ENCODE assay signal across 20 cellular contexts in the genomic region with DNA sequence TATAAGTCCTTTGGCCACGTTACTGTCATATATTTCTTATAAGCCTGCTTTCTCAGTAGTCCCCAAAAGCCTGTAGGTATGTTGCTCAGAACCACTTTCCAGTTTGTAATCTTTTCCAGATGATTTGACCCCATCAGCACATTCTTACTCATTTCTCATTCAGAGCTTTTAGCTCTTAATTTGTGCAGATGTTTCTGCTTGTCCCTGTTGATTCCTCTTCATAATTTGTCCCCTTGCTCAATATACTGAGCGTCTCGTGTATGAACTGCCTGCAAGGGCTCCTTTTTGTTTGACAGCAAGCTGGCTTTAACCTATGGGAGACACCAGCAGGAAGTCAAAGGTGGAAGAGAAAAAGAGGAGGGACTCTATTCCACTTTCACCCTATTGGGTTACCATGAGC.
DNase-seq lines count a peak whose midpoint lies in the region; ATAC-seq and TF ChIP-seq lines count a peak whose summit lies in the region.
"Had no signal": no experiment of that assay in that cellular context is flagged by ENCODE, and none has a peak within 500 bp of the region (broad histone marks: within the 10 kb centered on the region; RNA-seq: fewer than 3 reads in every experiment).

No MANE protein-coding gene starts in this region.

- no peak overlapping the region for H3K4me3 ChIP-seq in BJ (ENCODE audit: low read depth, low read length)
- H3K4me3 ChIP-seq in GM23338, result no peak overlapping the region
- H3K4me3 ChIP-seq in adipocyte (ENCODE audit: low read length), result no peak overlapping the region
- no peak overlapping the region for H3K4me3 ChIP-seq in neuronal stem cell (ENCODE audit: low read length in 2 of 2)
- no peak overlapping the region for H3K4me3 ChIP-seq in SJCRH30

- no peaks in the 10 kb centered on the region for H3K79me2 ChIP-seq in GM23338 (replicated peaks; ENCODE audit: insufficient read depth)

- H3K9me3 Mint-ChIP-seq in GM23338 (peaks cover 6% of the 10 kb centered on the region; the same call in 2 of the 3 replicates), progenitor cell of endocrine pancreas (ENCODE audit: low read depth) (no peaks in the 10 kb centered on the region)
- H3K9me3 Mint-ChIP-seq: CD4-positive, alpha-beta T cell; IgD-negative memory B cell had no signal

- no peak overlapping the region for H3K18ac ChIP-seq in neuronal stem cell (ENCODE audit: low read length)

- no peaks in the 10 kb centered on the region for H3K4me1 ChIP-seq in GM23338 (ENCODE audit: insufficient read depth)
- H3K4me1 ChIP-seq in adipocyte (ENCODE audit: control insufficient read depth, insufficient read depth, low read length), result peaks cover 59% of the 10 kb centered on the region
- H3K4me1 ChIP-seq in neuronal stem cell (ENCODE audit: control insufficient read depth in 2 of 2, insufficient read depth in 1 of 2, low read depth in 1 of 2, low read length in 2 of 2), result no peaks in the 10 kb centered on the region
- H3K4me1 ChIP-seq in SJCRH30, result no peaks in the 10 kb centered on the region
- H3K4me1 ChIP-seq: BE2C had no signal

- H3F3A ChIP-seq in GM23338 (replicated peaks; ENCODE audit: low read depth), result no peaks in the 10 kb centered on the region

- H3K9ac ChIP-seq in adipocyte (ENCODE audit: low read length) (no peak overlapping the region), neuronal stem cell (ENCODE audit: low read depth, low read length, poor library complexity) (no peak overlapping the region)

- no peaks in the 10 kb centered on the region for H4K20me1 ChIP-seq in GM23338 (replicated peaks; ENCODE audit: insufficient read depth)

- H3K27ac Mint-ChIP-seq in GM23338 (no peak overlapping the region), progenitor cell of endocrine pancreas (no peak overlapping the region)
- H3K27ac Mint-ChIP-seq: CD4-positive, alpha-beta T cell; IgD-negative memory B cell; T-helper 17 cell had no signal

- H3K36me3 ChIP-seq in BJ (ENCODE audit: control insufficient read depth, insufficient read depth, low read length) (no peaks in the 10 kb centered on the region), GM23338 (ENCODE audit: insufficient read depth) (no peaks in the 10 kb centered on the region), adipocyte (ENCODE audit: control insufficient read depth, insufficient read depth, low read length, severe bottlenecking) (no peaks in the 10 kb centered on the region), neuronal stem cell (replicated peaks in 1 of 2; ENCODE audit: control insufficient read depth in 2 of 2, insufficient read depth in 2 of 2, low read length in 2 of 2) (no peaks in the 10 kb centered on the region), SJCRH30 (no peaks in the 10 kb centered on the region)
- H3K36me3 ChIP-seq: BE2C had no signal

- WGBS in neuronal stem cell (ENCODE audit: extremely low coverage in 2 of 2, insufficient read length in 2 of 2, insufficient replicate concordance in 1 of 2), 2 donors, result no CpG with 5 or more reads among the region's 3 CpGs

- H3K9me3 ChIP-seq in adipocyte (ENCODE audit: control insufficient read depth, low read length) (no peaks in the 10 kb centered on the region), neuronal stem cell (replicated peaks in 1 of 2; ENCODE audit: control insufficient read depth in 2 of 2, insufficient read depth in 1 of 2, low read depth in 1 of 2, low read length in 2 of 2) (peaks cover 0 to 2% of the 10 kb centered on the region in 2 donors), SJCRH30 (replicated peaks) (no peaks in the 10 kb centered on the region)
- H3K9me3 ChIP-seq: BE2C had no signal

- no peak overlapping the region for H3K14ac ChIP-seq in neuronal stem cell (ENCODE audit: low read length)

- no peaks in the 10 kb centered on the region for H3K27me3 Mint-ChIP-seq in GM23338 (ENCODE audit: insufficient read depth, low read depth, poor library complexity)
- H3K27me3 Mint-ChIP-seq in progenitor cell of endocrine pancreas, result peaks cover 3% of the 10 kb centered on the region
- H3K27me3 Mint-ChIP-seq: CD4-positive, alpha-beta T cell had no signal

- no peak overlapping the region for H3K23ac ChIP-seq in neuronal stem cell (ENCODE audit: low read depth, low read length, poor library complexity)

- no peak for TF ChIP-seq CTCF in BJ (IDR thresholded peaks at IDR 0.05; ENCODE audit: insufficient read depth, low read depth, low read length)
- TF ChIP-seq CTCF in GM23338 (conservative IDR thresholded peaks at IDR 0.05; ENCODE audit: low read depth in 2 of 2), result no peak
- TF ChIP-seq CTCF in progenitor cell of endocrine pancreas (IDR thresholded peaks at IDR 0.05; ENCODE audit: unreplicated experiment), result no peak

- H4K8ac ChIP-seq in neuronal stem cell (ENCODE audit: low read depth, low read length), result no peak overlapping the region

- no peaks in the 10 kb centered on the region for H3K9me2 ChIP-seq in GM23338 (ENCODE audit: insufficient read depth)

- H3K79me1 ChIP-seq in neuronal stem cell (ENCODE audit: low read depth, low read length), result no peaks in the 10 kb centered on the region

- CTCF ChIA-PET in BJ (lab: Yijun Ruan, JAX), result no interaction called here

- H3K4me3 Mint-ChIP-seq in GM23338, result no peak overlapping the region
- H3K4me3 Mint-ChIP-seq in progenitor cell of endocrine pancreas (ENCODE audit: low read depth), result no peak overlapping the region
- H3K4me3 Mint-ChIP-seq: CD4-positive, alpha-beta T cell; IgD-negative memory B cell; T-helper 17 cell had no signal

- H3K27ac ChIP-seq in GM23338 (ENCODE audit: low read depth) (no peak overlapping the region), neuronal stem cell (replicated peaks; ENCODE audit: low read length) (no peak overlapping the region), SJCRH30 (no peak overlapping the region)

- H4K91ac ChIP-seq in neuronal stem cell (ENCODE audit: low read depth, low read length, poor library complexity), result no peak overlapping the region

- H3K36me3 Mint-ChIP-seq in GM23338 (ENCODE audit: low read depth), result peaks cover 5% of the 10 kb centered on the region; the same call in 1 of the 3 replicates
- no peaks in the 10 kb centered on the region for H3K36me3 Mint-ChIP-seq in progenitor cell of endocrine pancreas (ENCODE audit: insufficient read depth)
- H3K36me3 Mint-ChIP-seq: IgD-negative memory B cell had no signal

- no peak for ATAC-seq in GM23338
- ATAC-seq: T-helper 17 cell had no signal

- DNase-seq in BJ (ENCODE audit: low read depth), result peak; percentile 29
- DNase-seq in GM23338 (ENCODE audit: low spot score), result no peak
- peak; percentile 45 for DNase-seq in adipocyte (ENCODE audit: low read depth)
- no peak for DNase-seq in neuronal stem cell (ENCODE audit: low spot score)
- DNase-seq in SJCRH30, result no peak
- DNase-seq in HuH-7.5 (ENCODE audit: low spot score), result no peak
- no peak for DNase-seq in progenitor cell of endocrine pancreas (ENCODE audit: low spot score, unreplicated experiment)
- DNase-seq: BE2C; Calu3; CD4-positive, alpha-beta T cell; HCEC 1CT; Kasumi-1; MM.1S; NCI-H1105; NCI-H2081; NCI-H774; RPMI8226; SHP77 treated with DMSO at 0.1 percent for 48 hours; T-helper 17 cell had no signal

- H3K27me3 ChIP-seq in BJ (ENCODE audit: control insufficient read depth, insufficient read depth, low read length) (no peaks in the 10 kb centered on the region), GM23338 (ENCODE audit: insufficient read depth) (no peaks in the 10 kb centered on the region), adipocyte (replicated peaks; ENCODE audit: control insufficient read depth, insufficient read depth, low read length) (no peaks in the 10 kb centered on the region), neuronal stem cell (ENCODE audit: control insufficient read depth in 3 of 3, insufficient read depth in 3 of 3, low read depth in 1 of 3, low read length in 3 of 3) (no peaks in the 10 kb centered on the region), SJCRH30 (no peaks in the 10 kb centered on the region)
- H3K27me3 ChIP-seq: BE2C had no signal

- H2BK12ac ChIP-seq in neuronal stem cell (ENCODE audit: low read length), result no peak overlapping the region

- H2AFZ ChIP-seq in GM23338 (peak overlapping the region; percentile 79), neuronal stem cell (ENCODE audit: low read length) (peak overlapping the region; percentile 31)

- no peak overlapping the region for H3K4ac ChIP-seq in neuronal stem cell (ENCODE audit: low read length)

- H2BK15ac ChIP-seq in neuronal stem cell (ENCODE audit: low read length), result no peak overlapping the region

- POLR2A ChIA-PET in BJ (lab: Charles Lee), result no interaction called here

- no peak overlapping the region for H2BK120ac ChIP-seq in neuronal stem cell (ENCODE audit: low read depth, low read length)

- no peak overlapping the region for H2BK5ac ChIP-seq in neuronal stem cell (ENCODE audit: low read length)

- H3K4me2 ChIP-seq in GM23338, result no peak overlapping the region
- H3K4me2 ChIP-seq in neuronal stem cell (ENCODE audit: insufficient read depth, low read length, poor library complexity, severe bottlenecking), result no peak overlapping the region

- H2AK5ac ChIP-seq in neuronal stem cell (ENCODE audit: low read depth, low read length), result no peak overlapping the region

- H3K4me1 Mint-ChIP-seq in GM23338 (no peaks in the 10 kb centered on the region; the same call in 2 of the 3 replicates), progenitor cell of endocrine pancreas (ENCODE audit: low read depth) (peaks cover 1% of the 10 kb centered on the region)

TF ChIP-seq in GM23338, 12 proteins besides CTCF, POLR2A, EP300 and RAD21 (continues in another document):
- TF ChIP-seq EZH2 (IDR thresholded peaks at IDR 0.05; ENCODE audit: low read depth, unreplicated experiment), result no peak
- TF ChIP-seq, protein P1, sequence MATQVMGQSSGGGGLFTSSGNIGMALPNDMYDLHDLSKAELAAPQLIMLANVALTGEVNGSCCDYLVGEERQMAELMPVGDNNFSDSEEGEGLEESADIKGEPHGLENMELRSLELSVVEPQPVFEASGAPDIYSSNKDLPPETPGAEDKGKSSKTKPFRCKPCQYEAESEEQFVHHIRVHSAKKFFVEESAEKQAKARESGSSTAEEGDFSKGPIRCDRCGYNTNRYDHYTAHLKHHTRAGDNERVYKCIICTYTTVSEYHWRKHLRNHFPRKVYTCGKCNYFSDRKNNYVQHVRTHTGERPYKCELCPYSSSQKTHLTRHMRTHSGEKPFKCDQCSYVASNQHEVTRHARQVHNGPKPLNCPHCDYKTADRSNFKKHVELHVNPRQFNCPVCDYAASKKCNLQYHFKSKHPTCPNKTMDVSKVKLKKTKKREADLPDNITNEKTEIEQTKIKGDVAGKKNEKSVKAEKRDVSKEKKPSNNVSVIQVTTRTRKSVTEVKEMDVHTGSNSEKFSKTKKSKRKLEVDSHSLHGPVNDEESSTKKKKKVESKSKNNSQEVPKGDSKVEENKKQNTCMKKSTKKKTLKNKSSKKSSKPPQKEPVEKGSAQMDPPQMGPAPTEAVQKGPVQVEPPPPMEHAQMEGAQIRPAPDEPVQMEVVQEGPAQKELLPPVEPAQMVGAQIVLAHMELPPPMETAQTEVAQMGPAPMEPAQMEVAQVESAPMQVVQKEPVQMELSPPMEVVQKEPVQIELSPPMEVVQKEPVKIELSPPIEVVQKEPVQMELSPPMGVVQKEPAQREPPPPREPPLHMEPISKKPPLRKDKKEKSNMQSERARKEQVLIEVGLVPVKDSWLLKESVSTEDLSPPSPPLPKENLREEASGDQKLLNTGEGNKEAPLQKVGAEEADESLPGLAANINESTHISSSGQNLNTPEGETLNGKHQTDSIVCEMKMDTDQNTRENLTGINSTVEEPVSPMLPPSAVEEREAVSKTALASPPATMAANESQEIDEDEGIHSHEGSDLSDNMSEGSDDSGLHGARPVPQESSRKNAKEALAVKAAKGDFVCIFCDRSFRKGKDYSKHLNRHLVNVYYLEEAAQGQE (IDR thresholded peaks at IDR 0.05; ENCODE audit: unreplicated experiment), result no peak

Comparison
In these comparisons a context has a peak if more than half of its experiments do, and no peak if none do; other contexts are left out.
1. DNase-seq: peak in BJ (single experiment) and adipocyte (single experiment); none in GM23338 (single experiment), neuronal stem cell (single experiment), SJCRH30 (0 of 2), HuH-7.5 (single experiment) and progenitor cell of endocrine pancreas (single experiment).